In the genomic region with DNA sequence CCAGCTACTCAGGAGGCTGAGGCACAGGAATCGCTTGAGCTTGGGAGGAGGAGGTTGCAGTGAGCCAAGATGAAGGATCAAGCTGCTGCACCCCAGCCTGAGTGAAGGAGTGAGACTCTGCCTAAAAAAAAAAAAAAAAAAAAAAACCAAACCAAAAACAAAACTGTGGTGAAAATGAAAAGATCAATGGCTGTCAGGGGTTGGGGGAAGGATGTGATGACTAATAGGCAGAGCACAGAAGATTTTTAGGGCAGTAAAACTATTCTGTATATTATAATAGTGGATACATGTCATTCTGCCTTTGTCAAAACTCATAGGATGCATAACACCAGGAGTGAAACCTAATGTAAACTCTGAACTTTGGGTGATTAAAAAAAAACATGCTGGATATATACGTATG, we compare ENCODE assay signal across 15 cellular contexts.
DNase-seq lines count a peak whose midpoint lies in the region; ATAC-seq and TF ChIP-seq lines count a peak whose summit lies in the region.
"Had no signal": no experiment of that assay in that cellular context is flagged by ENCODE, and none has a peak within 500 bp of the region (broad histone marks: within the 10 kb centered on the region; RNA-seq: fewer than 3 reads in every experiment).

No MANE protein-coding gene starts in this region.

- CTCF ChIA-PET in activated CD4-positive, alpha-beta T cell treated with anti-CD3 and anti-CD28 coated beads, Interleukin-2, amount 10 ng/mL, durations not matched to agents 7 days and 5 days (lab: Charles Lee) = interaction anchor here (0.5 kb wide), 1 partner anchor 28 kb away, joined by 3 read pairs; no protein-coding TSS in a partner anchor
- CTCF ChIA-PET in CD8-positive, alpha-beta T cell (lab: Charles Lee) = no interaction called here

- no peaks in the 10 kb centered on the region for H3K9me2 ChIP-seq in GM23248 (ENCODE audit: insufficient read depth)

- H3K79me2 ChIP-seq in GM23248 (ENCODE audit: insufficient read depth) = no peaks in the 10 kb centered on the region
- H3K79me2 ChIP-seq: parathyroid adenoma had no signal

- H3K27me3 Mint-ChIP-seq in activated CD4-positive, alpha-beta T cell treated with anti-CD3 and anti-CD28 coated beads, Interleukin-2, amount 10 ng/mL, durations not matched to agents 7 days and 5 days = peaks cover 23% of the 10 kb centered on the region
- H3K27me3 Mint-ChIP-seq in activated naive CD8-positive, alpha-beta T cell treated with anti-CD3 and anti-CD28 coated beads, Interleukin-2, amount 50 U/mL, for 24 hours = peaks cover 4% of the 10 kb centered on the region
- no peaks in the 10 kb centered on the region for H3K27me3 Mint-ChIP-seq in CD8-positive, alpha-beta T cell (ENCODE audit: low read depth)

- TF ChIP-seq CTCF in CD8-positive, alpha-beta T cell (IDR thresholded peaks at IDR 0.05) = no peak

- ATAC-seq in GM21381 (IDR thresholded peaks at IDR 0.05; ENCODE audit: unreplicated experiment) (peak; percentile 75), HG03045 (IDR thresholded peaks at IDR 0.05; ENCODE audit: unreplicated experiment) (peak; percentile 69)
- ATAC-seq in activated naive CD8-positive, alpha-beta T cell treated with anti-CD3 and anti-CD28 coated beads, Interleukin-2, amount 50 U/mL, for 24 hours = peak; percentile 52
- no peak for ATAC-seq in CD8-positive, alpha-beta T cell

- no peak overlapping the region for H3K27ac ChIP-seq in GM23248
- H3K27ac ChIP-seq in CD8-positive, alpha-beta T cell (ENCODE audit: low read depth, low read length) = no peak overlapping the region
- H3K27ac ChIP-seq: dorsolateral prefrontal cortex, parathyroid adenoma, SJSA1, spleen, tibial artery had no signal

- H3K9ac ChIP-seq in GM23248 = no peak overlapping the region
- H3K9ac ChIP-seq: parathyroid adenoma had no signal

- H3K36me3 ChIP-seq in GM23248 (ENCODE audit: low read depth) = no peaks in the 10 kb centered on the region
- no peaks in the 10 kb centered on the region for H3K36me3 ChIP-seq in CD8-positive, alpha-beta T cell (ENCODE audit: insufficient read depth, low read length)
- H3K36me3 ChIP-seq: SJSA1, spleen, tibial artery had no signal

- no peak overlapping the region for H3K4me2 ChIP-seq in GM23248 (ENCODE audit: unreplicated experiment)

- H3K27me3 ChIP-seq in GM23248 (replicated peaks; ENCODE audit: insufficient read depth) = no peaks in the 10 kb centered on the region
- H3K27me3 ChIP-seq in CD8-positive, alpha-beta T cell (ENCODE audit: insufficient read depth, low read length) = no peaks in the 10 kb centered on the region
- H3K27me3 ChIP-seq: SJSA1, spleen, tibial artery had no signal

- intact Hi-C loops in CD8-positive, alpha-beta T cell (cut with DNase I, micrococcal nuclease) = no loop called here

- H3F3A ChIP-seq in GM23248 (ENCODE audit: insufficient read depth) = peaks cover 4% of the 10 kb centered on the region; the same call in 1 of the 2 replicates

- H3K4me3 Mint-ChIP-seq in activated CD4-positive, alpha-beta T cell treated with anti-CD3 and anti-CD28 coated beads, Interleukin-2, amount 10 ng/mL, durations not matched to agents 7 days and 5 days = no peak overlapping the region
- no peak overlapping the region for H3K4me3 Mint-ChIP-seq in activated naive CD8-positive, alpha-beta T cell treated with anti-CD3 and anti-CD28 coated beads, Interleukin-2, amount 50 U/mL, for 24 hours
- no peak overlapping the region for H3K4me3 Mint-ChIP-seq in CD8-positive, alpha-beta T cell

- 71 to 78% methylated on average over 2 of the region's 2 CpGs for WGBS in GM23248 (ENCODE audit: low coverage in 1 of 2, low lambda C conversion rate in 2 of 2, missing lambda C conversion rate in 2 of 2), 2 experiments

- H3K4me1 Mint-ChIP-seq in activated CD4-positive, alpha-beta T cell treated with anti-CD3 and anti-CD28 coated beads, Interleukin-2, amount 10 ng/mL, durations not matched to agents 7 days and 5 days = peaks cover 11% of the 10 kb centered on the region
- no peaks in the 10 kb centered on the region for H3K4me1 Mint-ChIP-seq in activated naive CD8-positive, alpha-beta T cell treated with anti-CD3 and anti-CD28 coated beads, Interleukin-2, amount 50 U/mL, for 24 hours
- no peaks in the 10 kb centered on the region for H3K4me1 Mint-ChIP-seq in CD8-positive, alpha-beta T cell (ENCODE audit: low read depth)

- in situ Hi-C loops in GM23248 (cut with MboI) = no loop called here

- H3K36me3 Mint-ChIP-seq in activated CD4-positive, alpha-beta T cell treated with anti-CD3 and anti-CD28 coated beads, Interleukin-2, amount 10 ng/mL, durations not matched to agents 7 days and 5 days (ENCODE audit: low read depth) = no peaks in the 10 kb centered on the region
- H3K36me3 Mint-ChIP-seq in activated naive CD8-positive, alpha-beta T cell treated with anti-CD3 and anti-CD28 coated beads, Interleukin-2, amount 50 U/mL, for 24 hours (ENCODE audit: low read depth) = no peaks in the 10 kb centered on the region
- no peaks in the 10 kb centered on the region for H3K36me3 Mint-ChIP-seq in CD8-positive, alpha-beta T cell

- POLR2A ChIA-PET in activated CD4-positive, alpha-beta T cell treated with anti-CD3 and anti-CD28 coated beads, Interleukin-2, amount 10 ng/mL, durations not matched to agents 7 days and 5 days (lab: Charles Lee) = interaction anchor here (0.6 kb wide), 1 partner anchor 401 kb away, joined by 7 read pairs; no protein-coding TSS in a partner anchor
- POLR2A ChIA-PET in CD8-positive, alpha-beta T cell (lab: Charles Lee) = no interaction called here

- H3K4me3 ChIP-seq in GM23248 = no peak overlapping the region
- H3K4me3 ChIP-seq in CD8-positive, alpha-beta T cell (ENCODE audit: low read depth, low read length) = no peak overlapping the region
- H3K4me3 ChIP-seq: dorsolateral prefrontal cortex, SJSA1, spleen, tibial artery had no signal

- peaks cover under 1% of the 10 kb centered on the region for H3K9me3 Mint-ChIP-seq in activated CD4-positive, alpha-beta T cell treated with anti-CD3 and anti-CD28 coated beads, Interleukin-2, amount 10 ng/mL, durations not matched to agents 7 days and 5 days
- H3K9me3 Mint-ChIP-seq in activated naive CD8-positive, alpha-beta T cell treated with anti-CD3 and anti-CD28 coated beads, Interleukin-2, amount 50 U/mL, for 24 hours = no peaks in the 10 kb centered on the region
- H3K9me3 Mint-ChIP-seq in CD8-positive, alpha-beta T cell = no peaks in the 10 kb centered on the region

- peak; percentile 25 for DNase-seq in activated CD4-positive, alpha-beta T cell treated with anti-CD3 and anti-CD28 coated beads, Interleukin-2, amount 10 ng/mL, durations not matched to agents 7 days and 5 days
- no peak for DNase-seq in activated CD4-positive, alpha-beta T cell treated with anti-CD3 and anti-CD28 coated beads for 4 hours
- no peak for DNase-seq in activated naive CD8-positive, alpha-beta T cell treated with anti-CD3 and anti-CD28 coated beads, Interleukin-2, amount 50 U/mL, for 24 hours
- DNase-seq in GM23248 (no peak), globus pallidus (ENCODE audit: low spot score) (no peak)
- no peak for DNase-seq in CD8-positive, alpha-beta T cell
- DNase-seq: dorsolateral prefrontal cortex, midbrain, NCI-H2029, spleen, tibial artery had no signal

- no peaks in the 10 kb centered on the region for H4K20me1 ChIP-seq in GM23248 (ENCODE audit: insufficient read depth)

- H3K27ac Mint-ChIP-seq in activated CD4-positive, alpha-beta T cell treated with anti-CD3 and anti-CD28 coated beads, Interleukin-2, amount 10 ng/mL, durations not matched to agents 7 days and 5 days = no peak overlapping the region
- no peak overlapping the region for H3K27ac Mint-ChIP-seq in activated naive CD8-positive, alpha-beta T cell treated with anti-CD3 and anti-CD28 coated beads, Interleukin-2, amount 50 U/mL, for 24 hours
- H3K27ac Mint-ChIP-seq in CD8-positive, alpha-beta T cell = no peak overlapping the region

- H3K9me3 ChIP-seq in GM23248 (ENCODE audit: low read depth) = no peaks in the 10 kb centered on the region
- H3K9me3 ChIP-seq in CD8-positive, alpha-beta T cell (ENCODE audit: low read length) = no peaks in the 10 kb centered on the region
- H3K9me3 ChIP-seq: SJSA1, spleen had no signal

- H2AFZ ChIP-seq in GM23248 = no peak overlapping the region
- H2AFZ ChIP-seq: parathyroid adenoma had no signal

- peaks cover 10% of the 10 kb centered on the region for H3K4me1 ChIP-seq in GM23248 (ENCODE audit: insufficient read depth)
- H3K4me1 ChIP-seq in CD8-positive, alpha-beta T cell (ENCODE audit: insufficient read depth, low read length) = no peaks in the 10 kb centered on the region
- H3K4me1 ChIP-seq: parathyroid adenoma, SJSA1, spleen, tibial artery had no signal
